In the genomic region with DNA sequence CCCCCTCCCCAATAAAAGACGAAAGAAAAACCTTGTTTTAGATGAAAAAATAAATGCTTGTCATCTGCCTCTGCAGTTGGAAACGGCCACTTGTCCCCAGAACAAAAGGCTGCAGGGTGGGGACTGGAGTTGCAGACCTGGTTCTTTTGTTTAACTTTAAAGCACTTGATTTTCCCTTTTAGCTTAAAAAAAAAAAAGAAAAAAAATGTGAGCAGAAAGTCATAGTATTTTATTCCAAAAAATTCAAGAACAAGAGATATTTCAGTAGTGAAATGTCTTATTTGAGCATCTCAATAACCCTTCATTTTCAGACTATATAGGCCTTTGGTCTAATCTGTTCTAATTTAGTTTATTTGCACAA, we compare ENCODE assay signal across 9 cellular contexts. TPM values are rescaled to one million over a fixed set of nuclear protein-coding genes. Genes with fewer than 3 reads are reported as not detected.
A peak's percentile ranks its signal among the peaks of the same experiment; 100 is the strongest.
DNase-seq lines count a peak whose midpoint lies in the region; ATAC-seq and TF ChIP-seq lines count a peak whose summit lies in the region.
"Had no signal": no experiment of that assay in that cellular context is flagged by ENCODE, and none has a peak within 500 bp of the region (broad histone marks: within the 10 kb centered on the region; RNA-seq: fewer than 3 reads in every experiment).

No MANE protein-coding gene starts in this region.

- no peaks in the 10 kb centered on the region for H3K27me3 Mint-ChIP-seq in mesothelial cell of epicardium (ENCODE audit: low read depth)

- DNase-seq in heart right ventricle (no peak), Right ventricle myocardium superior (no peak), cardiac fibroblast (ENCODE audit: low read depth in 2 of 2) (no peak), mesothelial cell of epicardium (ENCODE audit: low spot score in 2 of 2, unreplicated experiment in 2 of 2) (no peak)
- no peak for DNase-seq in stimulated activated CD4-positive, alpha-beta T cell treated with anti-CD3 and anti-CD28 coated beads, Interleukin-4, amount 100 ng/mL, for 4 hours
- DNase-seq: stimulated activated CD4-positive, alpha-beta T cell treated with anti-CD3 and anti-CD28 coated beads, Interleukin-12 subunit alpha, Interleukin-12 subunit beta, amount 100 ng/mL, for 4 hours had no signal

- H3K9me3 ChIP-seq in heart right ventricle = peaks cover 0 to 4% (median 0%) of the 10 kb centered on the region in 11 donors

- ATAC-seq in heart right ventricle (no peak), Right ventricle myocardium superior (ENCODE audit: poor library complexity) (no peak), HG03469 (IDR thresholded peaks at IDR 0.05; ENCODE audit: unreplicated experiment) (no peak), GM18873 (IDR thresholded peaks at IDR 0.05; ENCODE audit: low FRiP score, unreplicated experiment) (no peak)

- H3K9me3 Mint-ChIP-seq in mesothelial cell of epicardium = peaks cover 4% of the 10 kb centered on the region

- no peaks in the 10 kb centered on the region for H3K36me3 ChIP-seq in heart right ventricle
- H3K36me3 ChIP-seq in urinary bladder (ENCODE audit: insufficient read depth) = no peaks in the 10 kb centered on the region

- no peaks in the 10 kb centered on the region for H3K36me3 Mint-ChIP-seq in mesothelial cell of epicardium

- peak overlapping the region; percentile 90 for H3K4me3 Mint-ChIP-seq in mesothelial cell of epicardium

- H3K4me1 ChIP-seq in heart right ventricle (peaks cover 0 to 50% (median 18%) of the 10 kb centered on the region in 9 donors), urinary bladder (ENCODE audit: insufficient read depth) (peaks cover 3% of the 10 kb centered on the region)

- intact Hi-C loops in heart right ventricle (cut with DNase I) (loop anchor here in 7 of 10 donors (2.0 to 10.0 kb wide), 3 partner anchors 324 to 327 kb away; no protein-coding TSS in a partner anchor), Right ventricle myocardium superior (cut with DNase I) (loop anchor here (5.0 kb wide), 1 partner anchor 327 kb away; no protein-coding TSS in a partner anchor)

- 0 to 1% methylated on average over 2 of the region's 2 CpGs for WGBS in heart right ventricle, 2 donors
- 2% methylated on average over 2 of the region's 2 CpGs for WGBS in urinary bladder

- peak overlapping the region; percentile 74 to 96 (median 86) for H3K4me3 ChIP-seq in heart right ventricle
- peak overlapping the region; percentile 93 to 94 for H3K4me3 ChIP-seq in cardiac fibroblast (replicated peaks in 1 of 2; ENCODE audit: low read depth in 2 of 2, low read length in 2 of 2)
- H3K4me3 ChIP-seq in urinary bladder (ENCODE audit: low read depth, low read length) = peak overlapping the region; percentile 85

- peak overlapping the region; percentile 75 for H3K27ac Mint-ChIP-seq in mesothelial cell of epicardium

- peaks cover 43% of the 10 kb centered on the region for H3K4me1 Mint-ChIP-seq in mesothelial cell of epicardium

- peaks cover 0 to 59% (median 0%) of the 10 kb centered on the region in 7 donors for H3K27me3 ChIP-seq in heart right ventricle

- no peak for TF ChIP-seq CTCF in heart right ventricle (IDR thresholded peaks at IDR 0.05)
- TF ChIP-seq CTCF in cardiac fibroblast (IDR thresholded peaks at IDR 0.05; ENCODE audit: low read depth, low read length) = no peak
- TF ChIP-seq CTCF in mesothelial cell of epicardium (IDR thresholded peaks at IDR 0.05; ENCODE audit: unreplicated experiment) = no peak

- H3K27ac ChIP-seq in heart right ventricle = peak overlapping the region; percentile 81 to 94 (median 88)
- no peak overlapping the region for H3K27ac ChIP-seq in urinary bladder (ENCODE audit: low read depth)

RNA-seq across cellular contexts. Expression of gene MAP1B, which starts 1.8 kb away (rescaled TPM):
- total RNA-seq in heart right ventricle (100 to 1,000 TPM in 5 of 10 donors, 10 to 100 TPM in 5; 61.2 to 154 (median 104) TPM), Right ventricle myocardium superior (49.7 TPM), mesothelial cell of epicardium (60.8 to 61.2 TPM (median 61.0 TPM) in 3 replicates), urinary bladder (99.2 TPM)
- polyA plus RNA-seq in heart right ventricle (10 to 100 TPM; 13.1 to 36.9 TPM), urinary bladder (35.2 TPM)
